In the genomic region with DNA sequence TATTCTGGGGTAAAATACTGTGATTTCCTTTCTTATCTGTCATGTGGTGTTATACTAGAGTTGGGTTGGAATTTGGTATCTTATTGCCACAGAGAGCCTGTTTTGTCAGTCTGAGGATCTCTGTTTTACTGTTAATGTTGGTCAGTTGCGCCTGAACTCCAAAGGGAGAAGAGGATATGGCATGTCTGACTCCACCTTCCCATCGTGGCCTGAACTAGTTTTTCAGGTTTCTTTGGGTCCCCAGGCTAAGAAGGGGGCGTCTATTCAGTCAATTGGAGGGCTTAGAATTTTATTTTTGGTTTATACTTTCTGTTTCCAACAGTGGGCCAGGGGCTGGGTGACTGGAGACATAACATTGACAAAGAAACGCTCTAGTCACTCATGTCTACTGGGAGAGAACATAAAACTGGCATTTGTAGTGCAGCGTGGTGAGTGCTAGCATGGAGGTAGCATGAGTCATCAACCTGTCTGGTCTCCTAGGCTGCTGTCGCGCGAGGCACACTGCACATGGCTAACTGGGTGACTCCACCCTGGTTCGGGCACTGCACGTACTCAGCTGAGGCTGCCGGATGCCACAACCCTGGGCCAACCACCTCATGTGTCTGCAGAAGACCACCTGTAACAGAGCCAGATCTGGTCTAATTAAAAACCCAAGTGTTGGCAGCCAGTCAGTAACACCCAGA, we compare ENCODE assay signal across 8 cellular contexts.
A peak's percentile ranks its signal among the peaks of the same experiment; 100 is the strongest.
DNase-seq lines count a peak whose midpoint lies in the region; ATAC-seq lines count a peak whose summit lies in the region.

No MANE protein-coding gene starts in this region.

- peak; percentile 4 for DNase-seq in activated T-cell treated with anti-CD3 and anti-CD28 coated beads for 1 hour (ENCODE audit: low read depth)
- DNase-seq in activated T-cell treated with anti-CD3 and anti-CD28 coated beads, Interleukin-2, amount 50 U/mL, for 1 hour, result no peak
- peak; percentile 86 for DNase-seq in RPMI7951 (ENCODE audit: low read depth)
- peak; percentile 15 to 17 for DNase-seq in stimulated activated CD8-positive, alpha-beta memory T cell treated with anti-CD3 and anti-CD28 coated beads, Interleukin-2, amount 100 ng/mL, for 48 hours (ENCODE audit: low read depth in 2 of 2)
- no peak for DNase-seq in NCI-H146 treated with DMSO at 0.1 percent for 48 hours (lab: John Stamatoyannopoulos, UW; ENCODE audit: unreplicated experiment)

- peak; percentile 95 for ATAC-seq in esophagus mucosa
- ATAC-seq in GM21529 (IDR thresholded peaks at IDR 0.05; ENCODE audit: unreplicated experiment), result no peak
- ATAC-seq in HG02938 (IDR thresholded peaks at IDR 0.05; ENCODE audit: unreplicated experiment), result no peak

Comparison
In these comparisons a context has a peak if more than half of its experiments do, and no peak if none do; other contexts are left out.
1. DNase-seq: peak in activated T-cell treated with anti-CD3 and anti-CD28 coated beads for 1 hour (single experiment), RPMI7951 (single experiment) and stimulated activated CD8-positive, alpha-beta memory T cell treated with anti-CD3 and anti-CD28 coated beads, Interleukin-2, amount 100 ng/mL, for 48 hours (2 of 2); none in activated T-cell treated with anti-CD3 and anti-CD28 coated beads, Interleukin-2, amount 50 U/mL, for 1 hour (single experiment) and NCI-H146 treated with DMSO at 0.1 percent for 48 hours (single experiment).